In genomic region chr1:12031039-12031980, GRCh38 we compare ENCODE assay signal across 8 cellular contexts. TPM values are rescaled to one million over a fixed set of nuclear protein-coding genes. Genes with fewer than 3 reads are reported as not detected.
DNase-seq lines count a peak whose midpoint lies in the region; ATAC-seq and TF ChIP-seq lines count a peak whose summit lies in the region.
"Had no signal": no experiment of that assay in that cellular context is flagged by ENCODE, and none has a peak within 500 bp of the region (broad histone marks: within the 10 kb centered on the region; RNA-seq: fewer than 3 reads in every experiment).

No MANE protein-coding gene starts in this region.

- H3K4me1 ChIP-seq in SJCRH30: no peaks in the 10 kb centered on the region

- no peaks in the 10 kb centered on the region for H3K27me3 Mint-ChIP-seq in natural killer cell (ENCODE audit: low read depth in 2 of 2)

- no peaks in the 10 kb centered on the region for H3K9me3 ChIP-seq in SJCRH30 (replicated peaks)

- H3K27ac Mint-ChIP-seq in natural killer cell: no peak overlapping the region
- H3K27ac Mint-ChIP-seq: T-helper 1 cell treated with Interleukin-12 subunit alpha and Interleukin-12 subunit beta and Interleukin-4 antibody, amounts not matched to agents 30 μg/mL and 1 μg/mL, for 36 hours had no signal

- H3K4me1 Mint-ChIP-seq in natural killer cell: peaks cover 0 to 10% of the 10 kb centered on the region in 2 donors

- H3K36me3 ChIP-seq in SJCRH30: peaks cover 4% of the 10 kb centered on the region; the same call in 1 of the 2 replicates

- H3K27me3 ChIP-seq in SJCRH30: no peaks in the 10 kb centered on the region

- H3K4me3 ChIP-seq in SJCRH30: no peak overlapping the region

- ATAC-seq in natural killer cell (peak in 1 of 3 donors; percentile 44), GM18858 (IDR thresholded peaks at IDR 0.05; ENCODE audit: unreplicated experiment) (no peak)

- H3K9me3 Mint-ChIP-seq in natural killer cell: no peaks in the 10 kb centered on the region
- H3K9me3 Mint-ChIP-seq: T-helper 1 cell treated with Interleukin-12 subunit alpha and Interleukin-12 subunit beta and Interleukin-4 antibody, amounts not matched to agents 30 μg/mL and 1 μg/mL, for 36 hours had no signal

- H3K27ac ChIP-seq in SJCRH30: no peak overlapping the region

- H3K36me3 Mint-ChIP-seq in natural killer cell: peaks cover 11% of the 10 kb centered on the region

- H3K4me3 Mint-ChIP-seq in natural killer cell: no peak overlapping the region
- H3K4me3 Mint-ChIP-seq: T-helper 1 cell treated with Interleukin-12 subunit alpha and Interleukin-12 subunit beta and Interleukin-4 antibody, amounts not matched to agents 30 μg/mL and 1 μg/mL, for 36 hours had no signal

- intact Hi-C loops in natural killer cell (cut with micrococcal nuclease) (no loop called here), posterior vena cava (cut with DNase I) (no loop called here)

- peak; percentile 39 for DNase-seq in GM19238 (ENCODE audit: insufficient read length, low spot score)
- DNase-seq in SJCRH30: peak; percentile 55 to 57
- DNase-seq in dermis blood vessel endothelial cell: peak; percentile 59
- no peak for DNase-seq in natural killer cell
- DNase-seq in KG1 (lab: John Stamatoyannopoulos, UW): no peak
- no peak for DNase-seq in posterior vena cava (ENCODE audit: low spot score)

- peak; percentile 19 for TF ChIP-seq CTCF in natural killer cell (IDR thresholded peaks at IDR 0.05)

RNA-seq across cellular contexts. Expression of gene MIIP, which starts 12.0 kb away (rescaled TPM):
- 30.3 and 33.2 TPM in 2 replicates for total RNA-seq in SJCRH30 (2014; rRNA removed; shearing (Covaris generic))
- total RNA-seq in dermis blood vessel endothelial cell (39.2 and 45.4 TPM in 2 replicates), natural killer cell (10 to 100 TPM; 27.2 to 28.5 (median 27.9) TPM), posterior vena cava (10 to 100 TPM; 22.4 to 22.7 TPM)

RNA-seq across cellular contexts. Expression of gene TNFRSF8, which starts 31.8 kb away (rescaled TPM):
- total RNA-seq in SJCRH30 (2014; rRNA removed; shearing (Covaris generic)): 0.32 and 0.43 TPM in 2 replicates
- total RNA-seq in dermis blood vessel endothelial cell (0.33 and 0.34 TPM in 2 replicates), natural killer cell (1 to 10 TPM in 1 of 3 donors, under 1 TPM in 2; 0.34 to 1.7 (median 0.50) TPM), posterior vena cava (1 to 10 TPM in 1 of 2 donors, under 1 TPM in 1; 1.00 to 1.3 TPM)

RNA-seq across cellular contexts. Expression of gene MFN2, which starts 51.1 kb away (rescaled TPM):
- 92.5 and 94.0 TPM in 2 replicates for total RNA-seq in SJCRH30 (2014; rRNA removed; shearing (Covaris generic))
- 61.1 and 95.3 TPM in 2 replicates for total RNA-seq in dermis blood vessel endothelial cell
- total RNA-seq in natural killer cell: 10 to 100 TPM; 54.7 to 65.9 (median 55.8) TPM
- total RNA-seq in posterior vena cava: 100 to 1,000 TPM in 1 of 2 donors, 10 to 100 TPM in 1; 94.8 to 102 TPM

Comparison
In these comparisons a context has a peak if more than half of its experiments do, and no peak if none do; other contexts are left out.
1. DNase-seq: peak in GM19238 (single experiment), SJCRH30 (2 of 2) and dermis blood vessel endothelial cell (single experiment); none in natural killer cell (single experiment), KG1 (single experiment) and posterior vena cava (single experiment).